In genomic region chr9:4299006-4299795, GRCh38 we compare ENCODE assay signal across 8 cellular contexts. TPM values are rescaled to one million over a fixed set of nuclear protein-coding genes. Genes with fewer than 3 reads are reported as not detected.
A peak's percentile ranks its signal among the peaks of the same experiment; 100 is the strongest.
DNase-seq lines count a peak whose midpoint lies in the region; ATAC-seq, FAIRE-seq and TF ChIP-seq lines count a peak whose summit lies in the region.

No MANE protein-coding gene starts in this region.

- 0 out of 2 replicates have a peak, but pooled peaks cover 2% of the 10 kb centered on the region for H3K9me3 ChIP-seq in SJCRH30 (replicated peaks)

- H3K36me3 ChIP-seq in SJCRH30, result no peaks in the 10 kb centered on the region
- no peaks in the 10 kb centered on the region for H3K36me3 ChIP-seq in bronchial epithelial cell (ENCODE audit: control insufficient read depth, insufficient read depth, low read length)

- peak overlapping the region; percentile 30 for H3K27ac ChIP-seq in SJCRH30

- no peak for FAIRE-seq in bronchial epithelial cell (lab: Jason Lieb, UNC)

- TF ChIP-seq CTCF in bronchial epithelial cell (IDR thresholded peaks at IDR 0.05; ENCODE audit: insufficient read depth, low read length, severe bottlenecking), result no peak

- no peak for ATAC-seq in HG02870 (IDR thresholded peaks at IDR 0.05; ENCODE audit: unreplicated experiment)

- H3K4me3 ChIP-seq in SJCRH30 (peak overlapping the region; percentile 73), bronchial epithelial cell (ENCODE audit: low read depth, low read length) (peak overlapping the region; percentile 67)

- no peaks in the 10 kb centered on the region for H3K27me3 ChIP-seq in SJCRH30
- no peaks in the 10 kb centered on the region for H3K27me3 ChIP-seq in bronchial epithelial cell (ENCODE audit: control insufficient read depth, insufficient read depth, low read length)

- DNase-seq in GM19238 (ENCODE audit: insufficient read length, low spot score), result peak; percentile 23
- peak; percentile 42 to 55 for DNase-seq in SJCRH30
- no peak for DNase-seq in bronchial epithelial cell (ENCODE audit: low read depth)
- DNase-seq in kidney tubule cell (ENCODE audit: low spot score), result peak; percentile 58
- peak; percentile 20 to 30 for DNase-seq in stimulated activated CD4-positive, alpha-beta T cell treated with anti-CD3 and anti-CD28 coated beads, Interleukin-1b, Interleukin-23, amount 100 ng/mL, for 4 hours (ENCODE audit: low read depth in 2 of 2)
- DNase-seq in putamen (ENCODE audit: low spot score), result no peak
- no peak for DNase-seq in HuH-7 (ENCODE audit: low spot score)

- H3K4me1 ChIP-seq in SJCRH30, result peaks cover 5% of the 10 kb centered on the region; the same call in 1 of the 2 replicates

RNA-seq across cellular contexts. Expression of gene GLIS3, which starts 0.7 kb away (rescaled TPM):
- total RNA-seq in SJCRH30 (2014; rRNA removed; shearing (Covaris generic)), result 6.7 and 7.1 TPM in 2 replicates
- total RNA-seq in bronchial epithelial cell, result 1.1 and 1.2 TPM in 2 replicates

Comparison
In these comparisons a context has a peak if more than half of its experiments do, and no peak if none do; other contexts are left out.
1. DNase-seq: peak in GM19238 (single experiment), SJCRH30 (2 of 2), kidney tubule cell (single experiment) and stimulated activated CD4-positive, alpha-beta T cell treated with anti-CD3 and anti-CD28 coated beads, Interleukin-1b, Interleukin-23, amount 100 ng/mL, for 4 hours (2 of 2); none in bronchial epithelial cell (single experiment), putamen (single experiment) and HuH-7 (single experiment).